Comparison of ENCODE assay signal across 21 cellular contexts in genomic region chr20:38664284-38664683, GRCh38.
DNase-seq lines count a peak whose midpoint lies in the region; ATAC-seq and TF ChIP-seq lines count a peak whose summit lies in the region.
"Had no signal": no experiment of that assay in that cellular context is flagged by ENCODE, and none has a peak within 500 bp of the region (broad histone marks: within the 10 kb centered on the region; RNA-seq: fewer than 3 reads in every experiment).

No MANE protein-coding gene starts in this region.

- H4K20me1 ChIP-seq in H9 (ENCODE audit: control insufficient read depth, insufficient read depth, insufficient read length), result no peaks in the 10 kb centered on the region
- H4K20me1 ChIP-seq: BLaER1 treated with 17β-estradiol and CSF1 and Interleukin-3, amounts not matched to agents 10 nM and 100 nM had no signal

- H3K36me3 Mint-ChIP-seq in activated naive CD8-positive, alpha-beta T cell treated with anti-CD3 and anti-CD28 coated beads, Interleukin-2, amount 50 U/mL, for 24 hours (ENCODE audit: low read depth), result no peaks in the 10 kb centered on the region
- H3K36me3 Mint-ChIP-seq in activated naive CD8-positive, alpha-beta T cell treated with anti-CD3 and anti-CD28 coated beads for 36 hours, result no peaks in the 10 kb centered on the region
- H3K36me3 Mint-ChIP-seq in endothelial cell (ENCODE audit: low read depth, unreplicated experiment) (peaks cover 6% of the 10 kb centered on the region), H9 (ENCODE audit: insufficient read depth in 1 of 3, low read depth in 3 of 3) (no peaks in the 10 kb centered on the region; a peak in 1 of 7 replicates)
- H3K36me3 Mint-ChIP-seq in stimulated activated effector memory CD8-positive, alpha-beta T cell treated with anti-CD3 and anti-CD28 coated beads, Interleukin-12 subunit alpha, Interleukin-12 subunit beta, amount 100 ng/mL, for 72 hours, result no peaks in the 10 kb centered on the region
- no peaks in the 10 kb centered on the region for H3K36me3 Mint-ChIP-seq in activated CD4-positive, alpha-beta memory T cell treated with anti-CD3 and anti-CD28 coated beads, Interleukin-2, amount 10 ng/mL, durations not matched to agents 7 days and 5 days (ENCODE audit: low read depth)
- H3K36me3 Mint-ChIP-seq in activated CD8-positive, alpha-beta T cell treated with anti-CD3 and anti-CD28 coated beads for 36 hours (ENCODE audit: low read depth), result no peaks in the 10 kb centered on the region
- H3K36me3 Mint-ChIP-seq: CD14-positive monocyte had no signal

- DNase-seq in activated naive CD8-positive, alpha-beta T cell treated with anti-CD3 and anti-CD28 coated beads, Interleukin-2, amount 50 U/mL, for 24 hours, result no peak
- no peak for DNase-seq in activated naive CD8-positive, alpha-beta T cell treated with anti-CD3 and anti-CD28 coated beads for 36 hours
- peak; percentile 29 for DNase-seq in RWPE2 (ENCODE audit: low spot score)
- no peak for DNase-seq in endothelial cell (ENCODE audit: low spot score)
- no peak for DNase-seq in stimulated activated effector memory CD8-positive, alpha-beta T cell treated with anti-CD3 and anti-CD28 coated beads, Interleukin-12 subunit alpha, Interleukin-12 subunit beta, amount 100 ng/mL, for 72 hours (ENCODE audit: low spot score in 2 of 2)
- no peak for DNase-seq in activated CD4-positive, alpha-beta memory T cell treated with anti-CD3 and anti-CD28 coated beads, Interleukin-2, amount 10 ng/mL, durations not matched to agents 7 days and 5 days
- no peak for DNase-seq in activated CD8-positive, alpha-beta T cell treated with anti-CD3 and anti-CD28 coated beads for 36 hours
- no peak for DNase-seq in H9
- DNase-seq: BE2C; CD4-positive, alpha-beta T cell; CD8-positive, alpha-beta memory T cell; DMS 273 treated with DMSO at 0.1 percent for 48 hours; DMS79; EL; GDM1 had no signal

- no peak overlapping the region for H2BK20ac ChIP-seq in H9 (ENCODE audit: low read depth, low read length, poor library complexity, severe bottlenecking)

- TF ChIP-seq CTCF in RWPE2 (IDR thresholded peaks at IDR 0.05; ENCODE audit: poor library complexity, severe bottlenecking) (no peak), endothelial cell (IDR thresholded peaks at IDR 0.05; ENCODE audit: unreplicated experiment) (no peak), H9 (conservative IDR thresholded peaks at IDR 0.05) (no peak)
- TF ChIP-seq CTCF in activated CD8-positive, alpha-beta T cell treated with anti-CD3 and anti-CD28 coated beads for 36 hours (IDR thresholded peaks at IDR 0.05), result no peak

- peak overlapping the region; percentile 12 for H3K27ac Mint-ChIP-seq in activated naive CD8-positive, alpha-beta T cell treated with anti-CD3 and anti-CD28 coated beads, Interleukin-2, amount 50 U/mL, for 24 hours
- no peak overlapping the region for H3K27ac Mint-ChIP-seq in activated naive CD8-positive, alpha-beta T cell treated with anti-CD3 and anti-CD28 coated beads for 36 hours
- H3K27ac Mint-ChIP-seq in endothelial cell (ENCODE audit: unreplicated experiment) (peak overlapping the region; percentile 48), H9 (no peak overlapping the region)
- H3K27ac Mint-ChIP-seq in stimulated activated effector memory CD8-positive, alpha-beta T cell treated with anti-CD3 and anti-CD28 coated beads, Interleukin-12 subunit alpha, Interleukin-12 subunit beta, amount 100 ng/mL, for 72 hours, result peak overlapping the region; percentile 8
- H3K27ac Mint-ChIP-seq in activated CD4-positive, alpha-beta memory T cell treated with anti-CD3 and anti-CD28 coated beads, Interleukin-2, amount 10 ng/mL, durations not matched to agents 7 days and 5 days, result no peak overlapping the region
- no peak overlapping the region for H3K27ac Mint-ChIP-seq in activated CD8-positive, alpha-beta T cell treated with anti-CD3 and anti-CD28 coated beads for 36 hours
- H3K27ac Mint-ChIP-seq: CD14-positive monocyte; CD4-positive, alpha-beta T cell; CD8-positive, alpha-beta memory T cell; GM23338 had no signal

- H3K79me2 ChIP-seq in H9 (ENCODE audit: insufficient read depth, low read length), result no peaks in the 10 kb centered on the region

- H3K27me3 Mint-ChIP-seq in activated naive CD8-positive, alpha-beta T cell treated with anti-CD3 and anti-CD28 coated beads, Interleukin-2, amount 50 U/mL, for 24 hours, result peaks cover 41% of the 10 kb centered on the region
- peaks cover 46% of the 10 kb centered on the region for H3K27me3 Mint-ChIP-seq in activated naive CD8-positive, alpha-beta T cell treated with anti-CD3 and anti-CD28 coated beads for 36 hours
- H3K27me3 Mint-ChIP-seq in endothelial cell (ENCODE audit: unreplicated experiment) (peaks cover 9% of the 10 kb centered on the region), H9 (ENCODE audit: low read depth) (peaks cover 48% of the 10 kb centered on the region)
- peaks cover 36% of the 10 kb centered on the region for H3K27me3 Mint-ChIP-seq in activated CD4-positive, alpha-beta memory T cell treated with anti-CD3 and anti-CD28 coated beads, Interleukin-2, amount 10 ng/mL, durations not matched to agents 7 days and 5 days
- peaks cover 34% of the 10 kb centered on the region for H3K27me3 Mint-ChIP-seq in activated CD8-positive, alpha-beta T cell treated with anti-CD3 and anti-CD28 coated beads for 36 hours

- H3K27ac ChIP-seq in RWPE2 (ENCODE audit: poor library complexity, severe bottlenecking), result no peak overlapping the region
- no peak overlapping the region for H3K27ac ChIP-seq in H9 (ENCODE audit: insufficient read length, low read depth, low read length)
- H3K27ac ChIP-seq: 22Rv1; BLaER1 treated with 17β-estradiol and CSF1 and Interleukin-3, amounts not matched to agents 10 nM and 100 nM had no signal

- no peak overlapping the region for H3K4me2 ChIP-seq in H9 (ENCODE audit: insufficient read depth, insufficient read length, low read length)
- H3K4me2 ChIP-seq: BLaER1 treated with 17β-estradiol and CSF1 and Interleukin-3, amounts not matched to agents 10 nM and 100 nM; GM23338 had no signal

- H2BK15ac ChIP-seq in H9 (ENCODE audit: low read depth, low read length), result no peak overlapping the region

- no peak overlapping the region for H4K91ac ChIP-seq in H9 (ENCODE audit: insufficient read length, low read depth, low read length)

- H3K23me2 ChIP-seq in H9 (ENCODE audit: insufficient read length, low read depth, low read length, poor library complexity, severe bottlenecking), result no peaks in the 10 kb centered on the region

- no peaks in the 10 kb centered on the region for H3K4me1 ChIP-seq in RWPE2 (ENCODE audit: insufficient read depth, poor library complexity, severe bottlenecking)
- no peaks in the 10 kb centered on the region for H3K4me1 ChIP-seq in H9 (ENCODE audit: insufficient read depth, low read length)
- H3K4me1 ChIP-seq: HAP-1 had no signal

- H3K9me3 ChIP-seq in RWPE2 (ENCODE audit: severe bottlenecking), result no peaks in the 10 kb centered on the region
- H3K9me3 ChIP-seq in H9 (ENCODE audit: control insufficient read depth, low read depth, low read length), result no peaks in the 10 kb centered on the region
- H3K9me3 ChIP-seq: BE2C; BLaER1 treated with 17β-estradiol and CSF1 and Interleukin-3, amounts not matched to agents 10 nM and 100 nM; HAP-1 had no signal

- H4K8ac ChIP-seq in H9 (replicated peaks; ENCODE audit: insufficient read length, low read depth, low read length), result no peak overlapping the region

- POLR2A ChIA-PET in activated CD4-positive, alpha-beta memory T cell treated with anti-CD3 and anti-CD28 coated beads, Interleukin-2, amount 10 ng/mL, durations not matched to agents 7 days and 5 days (lab: Charles Lee), result no interaction called here
- POLR2A ChIA-PET in activated CD8-positive, alpha-beta T cell treated with anti-CD3 and anti-CD28 coated beads for 36 hours (lab: Charles Lee), result no interaction called here

- no peak overlapping the region for H3K9ac ChIP-seq in H9 (ENCODE audit: extremely low read depth, insufficient read length, low read length)
- H3K9ac ChIP-seq: BLaER1 treated with 17β-estradiol and CSF1 and Interleukin-3, amounts not matched to agents 10 nM and 100 nM had no signal

- intact Hi-C loops in activated CD8-positive, alpha-beta T cell treated with anti-CD3 and anti-CD28 coated beads for 36 hours (cut with micrococcal nuclease), result loop anchor here (10.0 kb wide), 1 partner anchor 231 kb away; no protein-coding TSS in a partner anchor

- H3T11ph ChIP-seq in H9 (ENCODE audit: low read length), result no peak overlapping the region

- H3K79me1 ChIP-seq in H9 (ENCODE audit: insufficient read depth, low read depth, low read length, poor library complexity, severe bottlenecking), result no peaks in the 10 kb centered on the region

- no CpG with 5 or more reads among the region's 2 CpGs for WGBS in H9 (ENCODE audit: extremely low coverage, insufficient read length, low lambda C conversion rate)

- no peak overlapping the region for H2AFZ ChIP-seq in H9 (ENCODE audit: low read length)
- H2AFZ ChIP-seq: GM23338 had no signal

- H2BK120ac ChIP-seq in H9 (ENCODE audit: low read depth, low read length, poor library complexity, severe bottlenecking), result no peak overlapping the region

- H3K27me3 ChIP-seq in RWPE2 (ENCODE audit: insufficient read depth, poor library complexity, severe bottlenecking), result peaks cover 35% of the 10 kb centered on the region
- no peaks in the 10 kb centered on the region for H3K27me3 ChIP-seq in H9 (ENCODE audit: insufficient read depth, low read length)
- H3K27me3 ChIP-seq: BE2C; BLaER1 treated with 17β-estradiol and CSF1 and Interleukin-3, amounts not matched to agents 10 nM and 100 nM had no signal

- CTCF ChIA-PET in activated CD4-positive, alpha-beta memory T cell treated with anti-CD3 and anti-CD28 coated beads, Interleukin-2, amount 10 ng/mL, durations not matched to agents 7 days and 5 days (lab: Charles Lee), result no interaction called here
- CTCF ChIA-PET in activated CD8-positive, alpha-beta T cell treated with anti-CD3 and anti-CD28 coated beads for 36 hours (lab: Charles Lee), result no interaction called here

- H3K4me3 Mint-ChIP-seq in activated naive CD8-positive, alpha-beta T cell treated with anti-CD3 and anti-CD28 coated beads, Interleukin-2, amount 50 U/mL, for 24 hours, result no peak overlapping the region
- H3K4me3 Mint-ChIP-seq in activated naive CD8-positive, alpha-beta T cell treated with anti-CD3 and anti-CD28 coated beads for 36 hours, result no peak overlapping the region
- H3K4me3 Mint-ChIP-seq in endothelial cell (ENCODE audit: unreplicated experiment) (no peak overlapping the region), H9 (no peak overlapping the region)
- no peak overlapping the region for H3K4me3 Mint-ChIP-seq in stimulated activated effector memory CD8-positive, alpha-beta T cell treated with anti-CD3 and anti-CD28 coated beads, Interleukin-12 subunit alpha, Interleukin-12 subunit beta, amount 100 ng/mL, for 72 hours
- H3K4me3 Mint-ChIP-seq in activated CD4-positive, alpha-beta memory T cell treated with anti-CD3 and anti-CD28 coated beads, Interleukin-2, amount 10 ng/mL, durations not matched to agents 7 days and 5 days, result no peak overlapping the region
- no peak overlapping the region for H3K4me3 Mint-ChIP-seq in activated CD8-positive, alpha-beta T cell treated with anti-CD3 and anti-CD28 coated beads for 36 hours
- H3K4me3 Mint-ChIP-seq: CD14-positive monocyte; CD4-positive, alpha-beta T cell; CD8-positive, alpha-beta memory T cell; GM23338 had no signal

- H3K23ac ChIP-seq in H9 (ENCODE audit: insufficient read length, low read depth, low read length), result no peak overlapping the region

- H3K14ac ChIP-seq in H9 (ENCODE audit: insufficient read depth, low read length), result no peak overlapping the region

- H3K4me1 Mint-ChIP-seq in activated naive CD8-positive, alpha-beta T cell treated with anti-CD3 and anti-CD28 coated beads, Interleukin-2, amount 50 U/mL, for 24 hours, result peaks cover 15% of the 10 kb centered on the region
- peaks cover 4% of the 10 kb centered on the region for H3K4me1 Mint-ChIP-seq in activated naive CD8-positive, alpha-beta T cell treated with anti-CD3 and anti-CD28 coated beads for 36 hours
- H3K4me1 Mint-ChIP-seq in endothelial cell (ENCODE audit: unreplicated experiment) (peaks cover 17% of the 10 kb centered on the region), H9 (peaks cover 3 to 22% of the 10 kb centered on the region in 2 experiments; a peak in 3 of 4 replicates)
- H3K4me1 Mint-ChIP-seq in stimulated activated effector memory CD8-positive, alpha-beta T cell treated with anti-CD3 and anti-CD28 coated beads, Interleukin-12 subunit alpha, Interleukin-12 subunit beta, amount 100 ng/mL, for 72 hours, result no peaks in the 10 kb centered on the region
- H3K4me1 Mint-ChIP-seq in activated CD4-positive, alpha-beta memory T cell treated with anti-CD3 and anti-CD28 coated beads, Interleukin-2, amount 10 ng/mL, durations not matched to agents 7 days and 5 days, result no peaks in the 10 kb centered on the region
- H3K4me1 Mint-ChIP-seq in activated CD8-positive, alpha-beta T cell treated with anti-CD3 and anti-CD28 coated beads for 36 hours (ENCODE audit: low read depth), result peaks cover 3% of the 10 kb centered on the region
- H3K4me1 Mint-ChIP-seq: CD14-positive monocyte; CD8-positive, alpha-beta memory T cell had no signal

- H3K4me3 ChIP-seq in RWPE2 (ENCODE audit: severe bottlenecking), result no peak overlapping the region
- H3K4me3 ChIP-seq: BLaER1 treated with 17β-estradiol and CSF1 and Interleukin-3, amounts not matched to agents 10 nM and 100 nM; GM12878; GM23338; HAP-1 had no signal

- ATAC-seq in activated naive CD8-positive, alpha-beta T cell treated with anti-CD3 and anti-CD28 coated beads, Interleukin-2, amount 50 U/mL, for 24 hours, result no peak
- no peak for ATAC-seq in RWPE2 (ENCODE audit: low read depth)
- no peak for ATAC-seq in stimulated activated effector memory CD8-positive, alpha-beta T cell treated with anti-CD3 and anti-CD28 coated beads, Interleukin-12 subunit alpha, Interleukin-12 subunit beta, amount 100 ng/mL, for 72 hours
- ATAC-seq in activated CD8-positive, alpha-beta T cell treated with anti-CD3 and anti-CD28 coated beads for 36 hours, result no peak
- ATAC-seq: GM12878, GM23338 had no signal

- no peak overlapping the region for H2BK5ac ChIP-seq in H9 (ENCODE audit: insufficient read length, low read length)

- H3K36me3 ChIP-seq in RWPE2 (ENCODE audit: low read depth), result no peaks in the 10 kb centered on the region
- H3K36me3 ChIP-seq: BE2C; BLaER1 treated with 17β-estradiol and CSF1 and Interleukin-3, amounts not matched to agents 10 nM and 100 nM; HAP-1 had no signal

- H3K18ac ChIP-seq in H9 (ENCODE audit: insufficient read length, low read depth, low read length), result no peak overlapping the region

- no peaks in the 10 kb centered on the region for H3K9me3 Mint-ChIP-seq in activated naive CD8-positive, alpha-beta T cell treated with anti-CD3 and anti-CD28 coated beads, Interleukin-2, amount 50 U/mL, for 24 hours
- peaks cover 2% of the 10 kb centered on the region for H3K9me3 Mint-ChIP-seq in activated naive CD8-positive, alpha-beta T cell treated with anti-CD3 and anti-CD28 coated beads for 36 hours
- no peaks in the 10 kb centered on the region for H3K9me3 Mint-ChIP-seq in endothelial cell (ENCODE audit: unreplicated experiment)
- H3K9me3 Mint-ChIP-seq in stimulated activated effector memory CD8-positive, alpha-beta T cell treated with anti-CD3 and anti-CD28 coated beads, Interleukin-12 subunit alpha, Interleukin-12 subunit beta, amount 100 ng/mL, for 72 hours, result no peaks in the 10 kb centered on the region
- H3K9me3 Mint-ChIP-seq in activated CD4-positive, alpha-beta memory T cell treated with anti-CD3 and anti-CD28 coated beads, Interleukin-2, amount 10 ng/mL, durations not matched to agents 7 days and 5 days, result no peaks in the 10 kb centered on the region
- H3K9me3 Mint-ChIP-seq in activated CD8-positive, alpha-beta T cell treated with anti-CD3 and anti-CD28 coated beads for 36 hours, result no peaks in the 10 kb centered on the region
- peaks cover 0 to 3% of the 10 kb centered on the region in 2 experiments; a peak in 2 of 5 replicates for H3K9me3 Mint-ChIP-seq in H9
- H3K9me3 Mint-ChIP-seq: CD4-positive, alpha-beta T cell; GM23338 had no signal

- H3K4ac ChIP-seq in H9 (ENCODE audit: low read depth, low read length), result no peak overlapping the region

- H2BK12ac ChIP-seq in H9 (ENCODE audit: insufficient read length, low read depth, low read length), result no peak overlapping the region

- H2AK5ac ChIP-seq in H9 (ENCODE audit: insufficient read length, low read length), result no peak overlapping the region

- no peak overlapping the region for H4K5ac ChIP-seq in H9 (ENCODE audit: insufficient read length, low read depth, low read length)

- H3K56ac ChIP-seq in H9 (ENCODE audit: insufficient read length, low read depth, low read length), result no peak overlapping the region

Comparison
In these comparisons a context has a peak if more than half of its experiments do, and no peak if none do; other contexts are left out.
1. H3K27ac Mint-ChIP-seq: peak in activated naive CD8-positive, alpha-beta T cell treated with anti-CD3 and anti-CD28 coated beads, Interleukin-2, amount 50 U/mL, for 24 hours (single experiment), endothelial cell (single experiment) and stimulated activated effector memory CD8-positive, alpha-beta T cell treated with anti-CD3 and anti-CD28 coated beads, Interleukin-12 subunit alpha, Interleukin-12 subunit beta, amount 100 ng/mL, for 72 hours (single experiment); none in activated naive CD8-positive, alpha-beta T cell treated with anti-CD3 and anti-CD28 coated beads for 36 hours (single experiment), activated CD4-positive, alpha-beta memory T cell treated with anti-CD3 and anti-CD28 coated beads, Interleukin-2, amount 10 ng/mL, durations not matched to agents 7 days and 5 days (single experiment), activated CD8-positive, alpha-beta T cell treated with anti-CD3 and anti-CD28 coated beads for 36 hours (single experiment) and H9 (0 of 3).